12 cellular contexts compared by ENCODE assay signal in genomic region chr2:205198130-205198505, GRCh38.
DNase-seq lines count a peak whose midpoint lies in the region; FAIRE-seq and TF ChIP-seq lines count a peak whose summit lies in the region.
"Had no signal": no experiment of that assay in that cellular context is flagged by ENCODE, and none has a peak within 500 bp of the region (broad histone marks: within the 10 kb centered on the region; RNA-seq: fewer than 3 reads in every experiment).

No MANE protein-coding gene starts in this region.

- H3K9me3 ChIP-seq in SJCRH30 (replicated peaks) (no peaks in the 10 kb centered on the region), prostate gland (no peaks in the 10 kb centered on the region)

- no peaks in the 10 kb centered on the region for H3K36me3 ChIP-seq in SJCRH30
- no peaks in the 10 kb centered on the region for H3K36me3 ChIP-seq in prostate gland

- peak; percentile 57 for FAIRE-seq in H54 (lab: Jason Lieb, UNC)

- peaks cover 5% of the 10 kb centered on the region for H3K36me3 Mint-ChIP-seq in osteocyte (ENCODE audit: unreplicated experiment)

- 62% methylated on average over 3 of the region's 3 CpGs for WGBS in prostate gland

- in situ Hi-C loops in KBM-7 (cut with MboI; ENCODE audit: low pct_unique_long_range_greater_than_20kb, low sequenced_read_pairs): no loop called here

- no peaks in the 10 kb centered on the region for H3K9me3 Mint-ChIP-seq in osteocyte (ENCODE audit: unreplicated experiment)
- H3K9me3 Mint-ChIP-seq: activated T-cell treated with anti-CD3 and anti-CD28 coated beads, Interleukin-2, amount 50 U/mL, for 4 hours; dendritic cell treated with granulocyte-macrophage colony-stimulating factor and Interleukin-4, amounts not matched to agents 40 ng/mL and 50 ng/mL, for 4 days had no signal

- H3K27me3 ChIP-seq in SJCRH30 (no peaks in the 10 kb centered on the region), prostate gland (replicated peaks; ENCODE audit: insufficient read depth) (no peaks in the 10 kb centered on the region)

- TF ChIP-seq POLR2A in H54 (IDR thresholded peaks at IDR 0.05; ENCODE audit: low read depth, low read length) (no peak), prostate gland (IDR thresholded peaks at IDR 0.05) (no peak)

- no peak for TF ChIP-seq CTCF in fibroblast of the aortic adventitia (IDR thresholded peaks at IDR 0.05; ENCODE audit: insufficient read depth, low read length)
- TF ChIP-seq CTCF in osteocyte (IDR thresholded peaks at IDR 0.05): no peak
- no peak for TF ChIP-seq CTCF in prostate gland (IDR thresholded peaks at IDR 0.05)

- DNase-seq in H54 (ENCODE audit: insufficient read length, low spot score) (peak; percentile 9), SJCRH30 (peak; percentile 69 to 87), fibroblast of the aortic adventitia (ENCODE audit: low read depth) (peak; percentile 93), osteocyte (ENCODE audit: extremely low spot score, unreplicated experiment) (no peak), germinal center (ENCODE audit: low spot score) (no peak), KBM-7 (no peak), prostate gland (ENCODE audit: low spot score) (no peak), NCI-H345 treated with DMSO at 0.1 percent for 48 hours (lab: John Stamatoyannopoulos, UW; ENCODE audit: unreplicated experiment) (no peak)
- DNase-seq: left colon, T1000 had no signal

- H3K4me3 Mint-ChIP-seq in osteocyte (ENCODE audit: unreplicated experiment): no peak overlapping the region
- H3K4me3 Mint-ChIP-seq: activated T-cell treated with anti-CD3 and anti-CD28 coated beads, Interleukin-2, amount 50 U/mL, for 4 hours; dendritic cell treated with granulocyte-macrophage colony-stimulating factor and Interleukin-4, amounts not matched to agents 40 ng/mL and 50 ng/mL, for 4 days had no signal

- peaks cover 11% of the 10 kb centered on the region for H3K4me1 Mint-ChIP-seq in osteocyte (ENCODE audit: unreplicated experiment)

- no peaks in the 10 kb centered on the region for H3K27me3 Mint-ChIP-seq in osteocyte (ENCODE audit: unreplicated experiment)
- H3K27me3 Mint-ChIP-seq: dendritic cell treated with granulocyte-macrophage colony-stimulating factor and Interleukin-4, amounts not matched to agents 40 ng/mL and 50 ng/mL, for 4 days had no signal

- peaks cover 13% of the 10 kb centered on the region for H3K4me1 ChIP-seq in SJCRH30
- no peaks in the 10 kb centered on the region for H3K4me1 ChIP-seq in prostate gland (replicated peaks)

- H3K27ac Mint-ChIP-seq in osteocyte (ENCODE audit: unreplicated experiment): peak overlapping the region; percentile 75
- H3K27ac Mint-ChIP-seq: dendritic cell treated with granulocyte-macrophage colony-stimulating factor and Interleukin-4, amounts not matched to agents 40 ng/mL and 50 ng/mL, for 4 days had no signal

- peak overlapping the region; percentile 50 for H3K27ac ChIP-seq in SJCRH30
- no peak overlapping the region for H3K27ac ChIP-seq in prostate gland

- intact Hi-C loops in prostate gland (cut with DNase I): no loop called here

- H3K4me3 ChIP-seq in SJCRH30: no peak overlapping the region
- no peak overlapping the region for H3K4me3 ChIP-seq in fibroblast of the aortic adventitia (ENCODE audit: low read depth, low read length)
- H3K4me3 ChIP-seq in prostate gland: no peak overlapping the region

Comparison
In these comparisons a context has a peak if more than half of its experiments do, and no peak if none do; other contexts are left out.
1. DNase-seq: peak in H54 (single experiment), SJCRH30 (2 of 2) and fibroblast of the aortic adventitia (single experiment); none in osteocyte (single experiment), germinal center (single experiment), KBM-7 (single experiment), prostate gland (single experiment) and NCI-H345 treated with DMSO at 0.1 percent for 48 hours (single experiment).